ENCODE assay signal across 24 cellular contexts in genomic region chr3:40779039-40779438, GRCh38.
DNase-seq lines count a peak whose midpoint lies in the region; ATAC-seq, FAIRE-seq and TF ChIP-seq lines count a peak whose summit lies in the region.
"Had no signal": no experiment of that assay in that cellular context is flagged by ENCODE, and none has a peak within 500 bp of the region (broad histone marks: within the 10 kb centered on the region; RNA-seq: fewer than 3 reads in every experiment).

No MANE protein-coding gene starts in this region.

- DNase-seq in left ventricle myocardium inferior (no peak), Right ventricle myocardium superior (no peak), bronchial epithelial cell (ENCODE audit: low read depth) (no peak), iPS-NIHi7 (ENCODE audit: extremely low spot score) (peak; percentile 35), GM20000 (ENCODE audit: low spot score) (no peak), GM13976 (ENCODE audit: low spot score) (no peak), hepatocyte (ENCODE audit: low spot score) (no peak)
- DNase-seq: Calu3; CD8-positive, alpha-beta memory T cell; DMS53; GF-D8; HCEC 1CT; IMR-90; NCI-H1105 treated with DMSO at 0.1 percent for 48 hours; NCI-H2029 treated with DMSO at 0.1 percent for 48 hours; NCI-H2171; NCI-H345; NCI-H524; NCI-H774; NK-92 treated with Interleukin-12 subunit alpha and Interleukin-12 subunit beta, amount 100 ng/mL, for 24 hours had no signal

- H3K27ac ChIP-seq in left ventricle myocardium inferior (replicated peaks) (peak overlapping the region; percentile 92), hepatocyte (no peak overlapping the region)
- H3K27ac ChIP-seq: C4-2B, SJSA1 had no signal

- H3K9me3 ChIP-seq in left ventricle myocardium inferior (replicated peaks): no peaks in the 10 kb centered on the region
- no peaks in the 10 kb centered on the region for H3K9me3 ChIP-seq in hepatocyte (ENCODE audit: low read depth)
- H3K9me3 ChIP-seq: SJSA1 had no signal

- H3K36me3 ChIP-seq in left ventricle myocardium inferior: no peaks in the 10 kb centered on the region
- no peaks in the 10 kb centered on the region for H3K36me3 ChIP-seq in bronchial epithelial cell (ENCODE audit: control insufficient read depth, insufficient read depth, low read length)
- no peaks in the 10 kb centered on the region for H3K36me3 ChIP-seq in hepatocyte (replicated peaks; ENCODE audit: insufficient read depth, low read depth)
- H3K36me3 ChIP-seq: SJSA1 had no signal

- intact Hi-C loops in left ventricle myocardium inferior (cut with micrococcal nuclease) (no loop called here), Right ventricle myocardium superior (cut with DNase I) (no loop called here)

- ATAC-seq in Right ventricle myocardium superior (ENCODE audit: poor library complexity): no peak
- ATAC-seq: Panc1 had no signal

- TF ChIP-seq CTCF in left ventricle myocardium inferior (IDR thresholded peaks at IDR 0.05; ENCODE audit: borderline replicate concordance) (no peak), bronchial epithelial cell (IDR thresholded peaks at IDR 0.05; ENCODE audit: insufficient read depth, low read length, severe bottlenecking) (no peak), GM20000 (IDR thresholded peaks at IDR 0.05; ENCODE audit: extremely low read depth, missing control alignments) (no peak), GM13976 (IDR thresholded peaks at IDR 0.05; ENCODE audit: borderline replicate concordance, control extremely low read depth, extremely low read depth, insufficient read depth, missing control alignments) (no peak), hepatocyte (IDR thresholded peaks at IDR 0.05; ENCODE audit: poor library complexity) (no peak)

- in situ Hi-C loops in GM13976 (cut with MboI; ENCODE audit: low sequenced_read_pairs, unreplicated experiment): no loop called here

- no peaks in the 10 kb centered on the region for H3K9me2 ChIP-seq in hepatocyte (replicated peaks; ENCODE audit: insufficient read depth)

- no peak overlapping the region for H3K4me2 ChIP-seq in hepatocyte

- H3K4me1 ChIP-seq in left ventricle myocardium inferior (peaks cover 35% of the 10 kb centered on the region), hepatocyte (ENCODE audit: insufficient read depth) (no peaks in the 10 kb centered on the region)

- H2AFZ ChIP-seq in hepatocyte: no peak overlapping the region

- H3K27me3 ChIP-seq in left ventricle myocardium inferior (ENCODE audit: low read depth) (no peaks in the 10 kb centered on the region), bronchial epithelial cell (ENCODE audit: control insufficient read depth, insufficient read depth, low read length) (no peaks in the 10 kb centered on the region), hepatocyte (no peaks in the 10 kb centered on the region)
- H3K27me3 ChIP-seq: SJSA1 had no signal

- FAIRE-seq in bronchial epithelial cell (lab: Jason Lieb, UNC): peak; percentile 83
- FAIRE-seq: A204.1 had no signal

- H3K4me3 ChIP-seq in left ventricle myocardium inferior (no peak overlapping the region), bronchial epithelial cell (ENCODE audit: low read depth, low read length) (no peak overlapping the region), hepatocyte (no peak overlapping the region)
- H3K4me3 ChIP-seq: SJSA1 had no signal

- H3K79me2 ChIP-seq in hepatocyte: no peaks in the 10 kb centered on the region

- WGBS in hepatocyte (ENCODE audit: low lambda C conversion rate, missing lambda C conversion rate): 93% methylated on average over 6 of the region's 6 CpGs

- H4K20me1 ChIP-seq in hepatocyte (ENCODE audit: insufficient read depth, poor library complexity, severe bottlenecking): no peaks in the 10 kb centered on the region
